ENCODE assay signal across 27 cellular contexts in the genomic region with DNA sequence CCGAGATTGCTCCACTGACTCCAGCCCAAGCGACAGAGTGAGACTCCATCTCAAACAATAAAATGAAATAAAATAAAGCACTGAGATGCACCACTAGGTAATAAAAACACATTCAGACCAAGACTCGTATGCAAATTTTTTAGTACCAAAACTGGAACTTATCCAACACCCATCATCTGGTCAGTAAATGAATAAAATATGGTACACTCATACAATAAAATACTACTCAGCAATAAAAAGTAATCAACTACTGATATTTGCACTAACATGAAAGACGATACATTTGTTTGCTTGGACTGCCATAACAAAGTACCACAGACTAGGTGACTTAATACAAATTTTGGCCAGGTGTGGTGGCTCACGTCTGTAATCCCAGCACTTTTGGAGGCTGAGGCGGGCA.
"Had no signal": no experiment of that assay in that cellular context is flagged by ENCODE, and none has a peak within 500 bp of the region (broad histone marks: within the 10 kb centered on the region; RNA-seq: fewer than 3 reads in every experiment).

No MANE protein-coding gene starts in this region.

- DNase-seq: naive thymus-derived CD4-positive, alpha-beta T cell; natural killer cell; occipital lobe; ovary; posterior cingulate gyrus; psoas muscle; right cardiac atrium; right lobe of liver; sigmoid colon; spleen; stimulated activated CD4-positive, alpha-beta T cell treated with anti-CD3 and anti-CD28 coated beads, Interleukin-12 subunit alpha, Interleukin-12 subunit beta, amount 100 ng/mL, for 4 hours; stimulated activated CD4-positive, alpha-beta T cell treated with anti-CD3 and anti-CD28 coated beads, Interleukin-1b, Interleukin-23, amount 100 ng/mL, for 48 hours; stimulated activated CD4-positive, alpha-beta T cell treated with anti-CD3 and anti-CD28 coated beads, Interleukin-4, amount 100 ng/mL, for 1 hour; stimulated activated CD4-positive, alpha-beta T cell treated with anti-CD3 and anti-CD28 coated beads, Interleukin-4, amount 100 ng/mL, for 4 hours; stimulated activated CD8-positive, alpha-beta memory T cell treated with anti-CD3 and anti-CD28 coated beads, Interleukin-4, amount 100 ng/mL, for 48 hours; stimulated activated naive CD4-positive, alpha-beta T cell treated with Interleukin-2 at 50 U/mL for 16 hours; stomach; thyroid gland; trophoblast cell; upper lobe of right lung; uterus had no signal

- H3K27me3 ChIP-seq: neural progenitor cell, ovary, right lobe of liver, sigmoid colon, stomach, thyroid gland, tibial nerve, upper lobe of right lung, uterus had no signal

- H3K9ac ChIP-seq: neural progenitor cell, parathyroid adenoma had no signal

- H3K4me3 ChIP-seq: neural progenitor cell, ovary, psoas muscle, right lobe of liver, sigmoid colon, smooth muscle cell, spleen, stomach, thoracic aorta, thyroid gland, tibial nerve, upper lobe of right lung, uterus had no signal

- H3K27ac ChIP-seq: neural progenitor cell, ovary, parathyroid adenoma, psoas muscle, right lobe of liver, sigmoid colon, spleen, stomach, thoracic aorta, thyroid gland, tibial nerve, upper lobe of right lung, uterus had no signal

- H3K4me1 ChIP-seq: neural progenitor cell, parathyroid adenoma, psoas muscle, right lobe of liver, spleen, thyroid gland, tibial nerve, upper lobe of right lung, uterus had no signal

- H3K36me3 ChIP-seq: neural progenitor cell, ovary, right lobe of liver, sigmoid colon, spleen, stomach, thoracic aorta, thyroid gland, tibial nerve, upper lobe of right lung, uterus had no signal

- H3K9me3 ChIP-seq: ovary, psoas muscle, right lobe of liver, sigmoid colon, spleen, stomach, thoracic aorta, thyroid gland, tibial nerve, upper lobe of right lung, uterus had no signal

- ATAC-seq: naive thymus-derived CD4-positive, alpha-beta T cell; natural killer cell; psoas muscle; right cardiac atrium; right lobe of liver; stimulated activated memory B cell treated with anti-CD40 and anti-IgM and Interleukin-4, amounts not matched to agents 10 μg/mL and 1 μg/mL and 100 μg/mL, for 72 hours; upper lobe of right lung had no signal

- H2AFZ ChIP-seq: neural progenitor cell, parathyroid adenoma had no signal

- H3K79me2 ChIP-seq: parathyroid adenoma had no signal

- H3K4me2 ChIP-seq: neural progenitor cell, smooth muscle cell had no signal
